Comparison of ENCODE assay signal across 18 cellular contexts in genomic region chr1:211611818-211612217, GRCh38. TPM values are rescaled to one million over a fixed set of nuclear protein-coding genes. Genes with fewer than 3 reads are reported as not detected.
A peak's percentile ranks its signal among the peaks of the same experiment; 100 is the strongest.
DNase-seq lines count a peak whose midpoint lies in the region; ATAC-seq and TF ChIP-seq lines count a peak whose summit lies in the region.
"Had no signal": no experiment of that assay in that cellular context is flagged by ENCODE, and none has a peak within 500 bp of the region (broad histone marks: within the 10 kb centered on the region; RNA-seq: fewer than 3 reads in every experiment).

No MANE protein-coding gene starts in this region.

- TF ChIP-seq RAD21 in liver (IDR thresholded peaks at IDR 0.05): no peak

- H3K27ac ChIP-seq in heart right ventricle: peak overlapping the region in 7 of 10 donors; percentile 29 to 88 (median 73)
- peak overlapping the region; percentile 32 for H3K27ac ChIP-seq in angular gyrus (ENCODE audit: low read depth, low read length)
- peak overlapping the region; percentile 21 to 98 for H3K27ac ChIP-seq in liver (ENCODE audit: low read depth in 1 of 2, low read length in 2 of 2)
- peak overlapping the region; percentile 66 to 69 for H3K27ac ChIP-seq in tibial artery
- H3K27ac ChIP-seq: SK-N-MC had no signal

- ATAC-seq in heart right ventricle (no peak), Right ventricle myocardium inferior (no peak), HG02763 (IDR thresholded peaks at IDR 0.05; ENCODE audit: unreplicated experiment) (no peak)
- ATAC-seq: activated CD4-positive, alpha-beta T cell treated with anti-CD3 and anti-CD28 coated beads for 36 hours; activated CD8-positive, alpha-beta memory T cell treated with anti-CD3 and anti-CD28 coated beads, Interleukin-2, amount 10 ng/mL, durations not matched to agents 7 days and 5 days; gastrocnemius medialis; stimulated activated naive B cell treated with anti-CD40 and anti-IgM and Interleukin-4, amounts not matched to agents 10 μg/mL and 1 μg/mL and 100 μg/mL, for 72 hours had no signal

- H3K4me1 ChIP-seq in heart right ventricle (peaks cover 7 to 65% (median 26%) of the 10 kb centered on the region in 9 donors), liver (ENCODE audit: control insufficient read depth in 4 of 4, insufficient read depth in 4 of 4, low read length in 3 of 4) (peaks cover 13 to 34% (median 25%) of the 10 kb centered on the region in 4 donors), tibial artery (peaks cover 0 to 50% (median 31%) of the 10 kb centered on the region in 4 donors)

- H3K36me3 ChIP-seq in heart right ventricle: no peaks in the 10 kb centered on the region
- H3K36me3 ChIP-seq in liver (ENCODE audit: control insufficient read depth in 4 of 4, insufficient read depth in 3 of 4, low read depth in 1 of 4, low read length in 3 of 4): no peaks in the 10 kb centered on the region
- H3K36me3 ChIP-seq in tibial artery: no peaks in the 10 kb centered on the region
- H3K36me3 ChIP-seq: gastrocnemius medialis, left lung had no signal

- no peak overlapping the region for H3K4me3 ChIP-seq in heart right ventricle
- no peak overlapping the region for H3K4me3 ChIP-seq in liver (ENCODE audit: low read depth in 1 of 3, low read length in 3 of 3)
- no peak overlapping the region for H3K4me3 ChIP-seq in tibial artery
- H3K4me3 ChIP-seq: gastrocnemius medialis, left lung, SK-N-MC had no signal

- intact Hi-C loops in heart right ventricle (cut with DNase I) (loop anchor here in 3 of 10 donors (5.0 kb wide), 1 partner anchor 35 kb away; the partner anchor contains the start of gene SLC30A1 (in 3 of the 3)), Right ventricle myocardium inferior (cut with DNase I) (loop anchor here (2.0 kb wide), 1 partner anchor 33 kb away; the partner anchor contains the start of gene SLC30A1), tibial artery (cut with DNase I; ENCODE audit: low total_unique reads) (loop anchor here (5.0 kb wide), 1 partner anchor 35 kb away; the partner anchor contains the start of gene SLC30A1)

- H3K9me3 ChIP-seq in heart right ventricle (no peaks in the 10 kb centered on the region), liver (ENCODE audit: control insufficient read depth in 4 of 4, low read length in 3 of 4) (no peaks in the 10 kb centered on the region), tibial artery (no peaks in the 10 kb centered on the region)
- H3K9me3 ChIP-seq: gastrocnemius medialis, left lung had no signal

- DNase-seq in heart right ventricle: no peak
- no peak for DNase-seq in Right ventricle myocardium inferior (ENCODE audit: missing footprints)
- no peak for DNase-seq in tibial artery
- DNase-seq in NCI-H1105 treated with DMSO at 0.1 percent for 48 hours (lab: John Stamatoyannopoulos, UW): no peak
- no peak for DNase-seq in activated CD4-positive, CD25-positive, alpha-beta regulatory T cell treated with anti-CD3 and anti-CD28 coated beads, Interleukin-2, amount 50 U/mL, for 72 hours
- DNase-seq: activated CD4-positive, alpha-beta T cell treated with anti-CD3 and anti-CD28 coated beads for 36 hours; activated CD8-positive, alpha-beta memory T cell treated with anti-CD3 and anti-CD28 coated beads, Interleukin-2, amount 10 ng/mL, durations not matched to agents 7 days and 5 days; EL; left lung; NCI-H1930; NCI-H510A; stimulated activated CD4-positive, alpha-beta T cell treated with anti-CD3 and anti-CD28 coated beads, Interleukin-12 subunit alpha, Interleukin-12 subunit beta, amount 100 ng/mL, for 4 hours; stimulated activated naive B cell treated with anti-CD40 and anti-IgM and Interleukin-4, amounts not matched to agents 10 μg/mL and 1 μg/mL and 100 μg/mL, for 72 hours had no signal

- H3K27me3 ChIP-seq in heart right ventricle (no peaks in the 10 kb centered on the region), liver (ENCODE audit: control insufficient read depth in 4 of 4, insufficient read depth in 4 of 4, low read length in 3 of 4) (no peaks in the 10 kb centered on the region), tibial artery (no peaks in the 10 kb centered on the region)
- H3K27me3 ChIP-seq: gastrocnemius medialis, left lung had no signal

- TF ChIP-seq CTCF in heart right ventricle (IDR thresholded peaks at IDR 0.05) (no peak), liver (IDR thresholded peaks at IDR 0.05; ENCODE audit: low read depth, low read length, missing input control) (no peak), tibial artery (IDR thresholded peaks at IDR 0.05) (no peak)

- H3K9ac ChIP-seq in liver (ENCODE audit: low read depth in 1 of 2, low read length in 2 of 2): no peak overlapping the region

- 75 to 86% methylated on average over 4 of the region's 4 CpGs for WGBS in heart right ventricle, 2 donors
- WGBS in liver: 87% methylated on average over 4 of the region's 4 CpGs

TF ChIP-seq in liver, 16 proteins besides CTCF, POLR2A, EP300 and RAD21:
- TF ChIP-seq FOXA2 (IDR thresholded peaks at IDR 0.05) (no peak), RXRA (IDR thresholded peaks at IDR 0.05) (no peak), HNF4A (conservative IDR thresholded peaks at IDR 0.05) (no peak), MAX (IDR thresholded peaks at IDR 0.05) (no peak), NR2F2 (IDR thresholded peaks at IDR 0.05) (no peak), REST (IDR thresholded peaks at IDR 0.05) (no peak), JUND (IDR thresholded peaks at IDR 0.05) (no peak), YY1 (IDR thresholded peaks at IDR 0.05) (no peak), HNF4G (IDR thresholded peaks at IDR 0.05) (no peak)
- TF ChIP-seq, protein P1, sequence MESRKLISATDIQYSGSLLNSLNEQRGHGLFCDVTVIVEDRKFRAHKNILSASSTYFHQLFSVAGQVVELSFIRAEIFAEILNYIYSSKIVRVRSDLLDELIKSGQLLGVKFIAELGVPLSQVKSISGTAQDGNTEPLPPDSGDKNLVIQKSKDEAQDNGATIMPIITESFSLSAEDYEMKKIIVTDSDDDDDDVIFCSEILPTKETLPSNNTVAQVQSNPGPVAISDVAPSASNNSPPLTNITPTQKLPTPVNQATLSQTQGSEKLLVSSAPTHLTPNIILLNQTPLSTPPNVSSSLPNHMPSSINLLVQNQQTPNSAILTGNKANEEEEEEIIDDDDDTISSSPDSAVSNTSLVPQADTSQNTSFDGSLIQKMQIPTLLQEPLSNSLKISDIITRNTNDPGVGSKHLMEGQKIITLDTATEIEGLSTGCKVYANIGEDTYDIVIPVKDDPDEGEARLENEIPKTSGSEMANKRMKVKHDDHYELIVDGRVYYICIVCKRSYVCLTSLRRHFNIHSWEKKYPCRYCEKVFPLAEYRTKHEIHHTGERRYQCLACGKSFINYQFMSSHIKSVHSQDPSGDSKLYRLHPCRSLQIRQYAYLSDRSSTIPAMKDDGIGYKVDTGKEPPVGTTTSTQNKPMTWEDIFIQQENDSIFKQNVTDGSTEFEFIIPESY (IDR thresholded peaks at IDR 0.05): no peak

RNA-seq across cellular contexts. Expression of gene SLC30A1, which starts 32.9 kb away (rescaled TPM):
- total RNA-seq in heart right ventricle (10 to 100 TPM in 9 of 10 donors, 1 to 10 TPM in 1; 8.1 to 26.5 (median 16.1) TPM), Right ventricle myocardium inferior (11.5 TPM), liver (10 to 100 TPM; 59.0 to 83.3 TPM)
- polyA plus RNA-seq in heart right ventricle (1 to 10 TPM; 1.4 to 4.2 TPM), liver (10 to 100 TPM; 14.9 to 19.9 TPM)
